In the genomic region with DNA sequence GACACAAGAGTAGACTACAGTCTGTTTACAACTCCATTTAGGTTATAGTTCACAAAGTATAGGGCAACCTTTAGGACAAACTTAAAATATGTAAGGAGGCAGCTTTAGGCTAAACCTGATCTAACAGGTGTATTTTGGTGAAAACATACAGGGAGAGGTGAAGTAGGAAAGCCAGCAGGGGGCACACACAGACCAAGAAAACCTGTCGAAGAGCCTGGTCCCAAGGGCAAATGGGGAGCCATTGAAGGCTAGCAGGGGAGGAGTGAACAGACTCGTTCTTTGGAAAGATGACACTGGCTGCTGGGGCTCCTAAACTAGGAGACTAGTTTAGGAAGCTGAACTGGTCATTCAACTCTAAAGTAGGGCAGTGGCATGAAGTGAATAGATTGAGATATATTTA, we compare ENCODE assay signal across 8 cellular contexts.
DNase-seq lines count a peak whose midpoint lies in the region; ATAC-seq, FAIRE-seq and TF ChIP-seq lines count a peak whose summit lies in the region.

No MANE protein-coding gene starts in this region.

- H3K4me1 ChIP-seq in H9 (ENCODE audit: insufficient read depth, low read length) (no peaks in the 10 kb centered on the region), mucosa of descending colon (ENCODE audit: low read depth) (no peaks in the 10 kb centered on the region), gastroesophageal sphincter (no peaks in the 10 kb centered on the region)

- H3K79me2 ChIP-seq in H9 (ENCODE audit: insufficient read depth, low read length): no peaks in the 10 kb centered on the region

- no peaks in the 10 kb centered on the region for H4K20me1 ChIP-seq in H9 (ENCODE audit: control insufficient read depth, insufficient read depth, insufficient read length)

- H3K36me3 Mint-ChIP-seq in H9 (ENCODE audit: insufficient read depth in 1 of 3, low read depth in 3 of 3): no peaks in the 10 kb centered on the region

- no peak overlapping the region for H3K18ac ChIP-seq in H9 (ENCODE audit: insufficient read length, low read depth, low read length)

- no peak overlapping the region for H3K27ac Mint-ChIP-seq in H9

- H3K4me3 Mint-ChIP-seq in H9: no peak overlapping the region

- H3K23me2 ChIP-seq in H9 (ENCODE audit: insufficient read length, low read depth, low read length, poor library complexity, severe bottlenecking): no peaks in the 10 kb centered on the region

- no peak overlapping the region for H4K5ac ChIP-seq in H9 (ENCODE audit: insufficient read length, low read depth, low read length)

- no peak overlapping the region for H3K9ac ChIP-seq in H9 (ENCODE audit: extremely low read depth, insufficient read length, low read length)

- no peaks in the 10 kb centered on the region for H3K36me3 ChIP-seq in bronchial epithelial cell (ENCODE audit: control insufficient read depth, insufficient read depth, low read length)
- no peaks in the 10 kb centered on the region for H3K36me3 ChIP-seq in mucosa of descending colon (ENCODE audit: low read depth)
- no peaks in the 10 kb centered on the region for H3K36me3 ChIP-seq in gastroesophageal sphincter

- ATAC-seq in mucosa of descending colon (no peak), GM21390 (IDR thresholded peaks at IDR 0.05; ENCODE audit: unreplicated experiment) (no peak), GM18868 (IDR thresholded peaks at IDR 0.05; ENCODE audit: unreplicated experiment) (no peak), gastroesophageal sphincter (no peak)

- no peak overlapping the region for H3K4me2 ChIP-seq in H9 (ENCODE audit: insufficient read depth, insufficient read length, low read length)

- no peak overlapping the region for H2AFZ ChIP-seq in H9 (ENCODE audit: low read length)

- H2BK12ac ChIP-seq in H9 (ENCODE audit: insufficient read length, low read depth, low read length): no peak overlapping the region

- H3K9me3 ChIP-seq in H9 (ENCODE audit: control insufficient read depth, low read depth, low read length) (no peaks in the 10 kb centered on the region), mucosa of descending colon (no peaks in the 10 kb centered on the region), gastroesophageal sphincter (no peaks in the 10 kb centered on the region)

- TF ChIP-seq POLR2A in gastroesophageal sphincter (IDR thresholded peaks at IDR 0.05): no peak

- no peak overlapping the region for H2BK120ac ChIP-seq in H9 (ENCODE audit: low read depth, low read length, poor library complexity, severe bottlenecking)

- no peak overlapping the region for H2BK20ac ChIP-seq in H9 (ENCODE audit: low read depth, low read length, poor library complexity, severe bottlenecking)

- FAIRE-seq in bronchial epithelial cell (lab: Jason Lieb, UNC): no peak

- H2BK5ac ChIP-seq in H9 (ENCODE audit: insufficient read length, low read length): no peak overlapping the region

- H3K4me1 Mint-ChIP-seq in H9: no peaks in the 10 kb centered on the region

- TF ChIP-seq EP300 in gastroesophageal sphincter (IDR thresholded peaks at IDR 0.05): no peak

- no peaks in the 10 kb centered on the region for H3K79me1 ChIP-seq in H9 (ENCODE audit: insufficient read depth, low read depth, low read length, poor library complexity, severe bottlenecking)

- H4K8ac ChIP-seq in H9 (replicated peaks; ENCODE audit: insufficient read length, low read depth, low read length): no peak overlapping the region

- H3K14ac ChIP-seq in H9 (ENCODE audit: insufficient read depth, low read length): no peak overlapping the region

- intact Hi-C loops in mucosa of descending colon (cut with DNase I, micrococcal nuclease): no loop called here

- no peak overlapping the region for H2AK5ac ChIP-seq in H9 (ENCODE audit: insufficient read length, low read length)

- no peak overlapping the region for H3T11ph ChIP-seq in H9 (ENCODE audit: low read length)

- no peak overlapping the region for H3K56ac ChIP-seq in H9 (ENCODE audit: insufficient read length, low read depth, low read length)

- H4K91ac ChIP-seq in H9 (ENCODE audit: insufficient read length, low read depth, low read length): no peak overlapping the region

- no peak overlapping the region for H3K4ac ChIP-seq in H9 (ENCODE audit: low read depth, low read length)

- H2BK15ac ChIP-seq in H9 (ENCODE audit: low read depth, low read length): no peak overlapping the region

- WGBS in H9 (ENCODE audit: extremely low coverage, insufficient read length, low lambda C conversion rate): no CpG with 5 or more reads among the region's 2 CpGs
- WGBS in gastroesophageal sphincter (ENCODE audit: low coverage in 1 of 2), 2 donors: 6 to 11% methylated on average over 2 of the region's 2 CpGs

- DNase-seq in CD1c-positive myeloid dendritic cell (ENCODE audit: extremely low spot score) (peak; percentile 5), H9 (peak; percentile 80), RPMI7951 (ENCODE audit: low read depth) (peak; percentile 9), bronchial epithelial cell (ENCODE audit: low read depth) (peak; percentile 21), mucosa of descending colon (peak in 2 of 3 donors; percentile 27 to 42)

- H3K4me3 ChIP-seq in bronchial epithelial cell (ENCODE audit: low read depth, low read length) (no peak overlapping the region), mucosa of descending colon (no peak overlapping the region), gastroesophageal sphincter (no peak overlapping the region)

- no peaks in the 10 kb centered on the region for H3K27me3 ChIP-seq in H9 (ENCODE audit: insufficient read depth, low read length)
- no peaks in the 10 kb centered on the region for H3K27me3 ChIP-seq in bronchial epithelial cell (ENCODE audit: control insufficient read depth, insufficient read depth, low read length)
- no peaks in the 10 kb centered on the region for H3K27me3 ChIP-seq in gastroesophageal sphincter

- no peaks in the 10 kb centered on the region for H3K9me3 Mint-ChIP-seq in H9

- peak; percentile 73 for TF ChIP-seq CTCF in H9 (conservative IDR thresholded peaks at IDR 0.05)
- peak; percentile 41 for TF ChIP-seq CTCF in bronchial epithelial cell (IDR thresholded peaks at IDR 0.05; ENCODE audit: insufficient read depth, low read length, severe bottlenecking)
- no peak for TF ChIP-seq CTCF in mucosa of descending colon (IDR thresholded peaks at IDR 0.05)
- TF ChIP-seq CTCF in gastroesophageal sphincter (IDR thresholded peaks at IDR 0.05): peak in 2 of 4 experiments; percentile 27 to 43

- H3K27me3 Mint-ChIP-seq in H9 (ENCODE audit: low read depth): peaks cover 28% of the 10 kb centered on the region

- H3K23ac ChIP-seq in H9 (ENCODE audit: insufficient read length, low read depth, low read length): no peak overlapping the region

- no peak overlapping the region for H3K27ac ChIP-seq in H9 (ENCODE audit: insufficient read length, low read depth, low read length)
- H3K27ac ChIP-seq in gastroesophageal sphincter: no peak overlapping the region

Comparison
In these comparisons a context has a peak if more than half of its experiments do, and no peak if none do; other contexts are left out.
1. DNase-seq: peak in every context shown above with its lines; median percentile 80 in H9; 34 in mucosa of descending colon; 21 in bronchial epithelial cell; 9 in RPMI7951; 5 in CD1c-positive myeloid dendritic cell.